12 cellular contexts compared by ENCODE assay signal in genomic region chr20:62942456-62942855, GRCh38.
"Had no signal": no experiment of that assay in that cellular context is flagged by ENCODE, and none has a peak within 500 bp of the region (broad histone marks: within the 10 kb centered on the region; RNA-seq: fewer than 3 reads in every experiment).

No MANE protein-coding gene starts in this region.

- ATAC-seq: gastrocnemius medialis; heart left ventricle; naive thymus-derived CD8-positive, alpha-beta T cell; pancreas had no signal

- H3K27ac ChIP-seq: brain microvascular endothelial cell, coronary artery, pancreas, thoracic aorta, VCaP had no signal

- H3K9me3 ChIP-seq: gastrocnemius medialis, heart left ventricle, pancreas, thoracic aorta had no signal

- H3K9me3 Mint-ChIP-seq: naive thymus-derived CD8-positive, alpha-beta T cell had no signal

- H3K27me3 ChIP-seq: brain microvascular endothelial cell, gastrocnemius medialis, heart left ventricle, pancreas had no signal

- H3K4me3 ChIP-seq: coronary artery, gastrocnemius medialis, heart left ventricle, pancreas, thoracic aorta had no signal

- DNase-seq: activated CD4-positive, alpha-beta T cell treated with anti-CD3 and anti-CD28 coated beads, Interleukin-2, amount 50 U/mL, for 4 hours; brain microvascular endothelial cell; gastrocnemius medialis; mesenchymal stem cell; naive thymus-derived CD8-positive, alpha-beta T cell; SW 1271; T-helper 2 cell had no signal

- H3K27me3 Mint-ChIP-seq: naive thymus-derived CD8-positive, alpha-beta T cell had no signal
